Comparison of ENCODE assay signal across 9 cellular contexts in genomic region chr6:135498178-135498841, GRCh38. TPM values are rescaled to one million over a fixed set of nuclear protein-coding genes. Genes with fewer than 3 reads are reported as not detected.
DNase-seq lines count a peak whose midpoint lies in the region; ATAC-seq and TF ChIP-seq lines count a peak whose summit lies in the region.
"Had no signal": no experiment of that assay in that cellular context is flagged by ENCODE, and none has a peak within 500 bp of the region (broad histone marks: within the 10 kb centered on the region; RNA-seq: fewer than 3 reads in every experiment).

No MANE protein-coding gene starts in this region.

- peak overlapping the region; percentile 68 for H2BK12ac ChIP-seq in trophoblast cell (ENCODE audit: low read length)

- peak overlapping the region; percentile 71 for H3K4me2 ChIP-seq in trophoblast cell (ENCODE audit: low read length)

- H2BK120ac ChIP-seq in trophoblast cell (ENCODE audit: insufficient read depth, low read length, poor library complexity): peak overlapping the region; percentile 91

- H3K4me1 ChIP-seq in trophoblast cell (ENCODE audit: control insufficient read depth in 1 of 2, insufficient read depth in 2 of 2, low read length in 2 of 2) (no peaks in the 10 kb centered on the region), thyroid gland (peaks cover 16 to 18% of the 10 kb centered on the region in 2 donors)

- H3K14ac ChIP-seq in trophoblast cell (ENCODE audit: low read length): peak overlapping the region; percentile 81

- H3K27me3 ChIP-seq in trophoblast cell (ENCODE audit: insufficient read depth, low read length): no peaks in the 10 kb centered on the region
- H3K27me3 ChIP-seq in thyroid gland: no peaks in the 10 kb centered on the region

- H2AFZ ChIP-seq in trophoblast cell (ENCODE audit: insufficient read depth, low read length, poor library complexity): peak overlapping the region; percentile 89

- peaks cover 16 to 26% of the 10 kb centered on the region in 2 donors for H3K36me3 Mint-ChIP-seq in activated naive CD4-positive, alpha-beta T cell treated with anti-CD3 and anti-CD28 coated beads, Interleukin-2, amount 50 U/mL, for 72 hours

- no peak overlapping the region for H3K27ac Mint-ChIP-seq in activated naive CD4-positive, alpha-beta T cell treated with anti-CD3 and anti-CD28 coated beads, Interleukin-2, amount 50 U/mL, for 72 hours
- H3K27ac Mint-ChIP-seq: activated naive CD4-positive, alpha-beta T cell treated with anti-CD3 and anti-CD28 coated beads, Interleukin-2, amount 50 U/mL, for 24 hours had no signal

- peak overlapping the region; percentile 36 for H3K18ac ChIP-seq in trophoblast cell (ENCODE audit: low read length)

- WGBS in trophoblast cell (ENCODE audit: extremely low coverage, insufficient coverage, insufficient read length): no CpG with 5 or more reads among the region's 16 CpGs
- 1 to 3% methylated on average over 16 of the region's 16 CpGs for WGBS in thyroid gland, 2 donors

- peaks cover 13% of the 10 kb centered on the region for H3K79me1 ChIP-seq in trophoblast cell (ENCODE audit: low read length)

- ATAC-seq in GM21529 (IDR thresholded peaks at IDR 0.05; ENCODE audit: unreplicated experiment): peak; percentile 37
- peak; percentile 68 to 71 for ATAC-seq in activated naive CD4-positive, alpha-beta T cell treated with anti-CD3 and anti-CD28 coated beads, Interleukin-2, amount 50 U/mL, for 72 hours
- peak; percentile 80 for ATAC-seq in Right ventricle myocardium superior (ENCODE audit: poor library complexity)

- peak overlapping the region; percentile 94 for H4K91ac ChIP-seq in trophoblast cell (ENCODE audit: low read depth, low read length)

- H3K36me3 ChIP-seq in trophoblast cell (ENCODE audit: control insufficient read depth in 1 of 2, insufficient read depth in 2 of 2, low read length in 2 of 2): peaks cover 0 to 2% of the 10 kb centered on the region in 2 experiments
- no peaks in the 10 kb centered on the region for H3K36me3 ChIP-seq in thyroid gland

- TF ChIP-seq POLR2A in thyroid gland (IDR thresholded peaks at IDR 0.05): peak in 1 of 2 donors; percentile 77

- DNase-seq in COLO829 (ENCODE audit: low spot score) (peak; percentile 45), LHCN-M2 (ENCODE audit: low read depth) (peak; percentile 91), SK-N-DZ (ENCODE audit: low spot score) (peak; percentile 61), Right ventricle myocardium superior (peak; percentile 52), trophoblast cell (peak; percentile 89 to 97), thyroid gland (peak; percentile 74 to 77)
- peak; percentile 51 to 74 for DNase-seq in activated naive CD4-positive, alpha-beta T cell treated with anti-CD3 and anti-CD28 coated beads, Interleukin-2, amount 50 U/mL, for 72 hours (ENCODE audit: low spot score in 2 of 2)

- intact Hi-C loops in Right ventricle myocardium superior (cut with DNase I): no loop called here
- intact Hi-C loops in thyroid gland (cut with DNase I): no loop called here

- H4K12ac ChIP-seq in trophoblast cell (ENCODE audit: low read depth, low read length): peak overlapping the region; percentile 74

- peak overlapping the region; percentile 66 for H3K9ac ChIP-seq in trophoblast cell (ENCODE audit: low read length)

- H3K27ac ChIP-seq in trophoblast cell (ENCODE audit: low read depth, low read length) (peak overlapping the region; percentile 86), thyroid gland (peak overlapping the region; percentile 89 to 100 (median 99))

- TF ChIP-seq CTCF in thyroid gland (IDR thresholded peaks at IDR 0.05): no peak

- H3K9me3 Mint-ChIP-seq in activated naive CD4-positive, alpha-beta T cell treated with anti-CD3 and anti-CD28 coated beads, Interleukin-2, amount 50 U/mL, for 72 hours: no peaks in the 10 kb centered on the region
- H3K9me3 Mint-ChIP-seq: activated naive CD4-positive, alpha-beta T cell treated with anti-CD3 and anti-CD28 coated beads, Interleukin-2, amount 50 U/mL, for 24 hours had no signal

- H2BK5ac ChIP-seq in trophoblast cell (ENCODE audit: low read depth, low read length, poor library complexity): peak overlapping the region; percentile 96

- peak overlapping the region; percentile 92 for H4K8ac ChIP-seq in trophoblast cell (ENCODE audit: low read depth, low read length)

- peaks cover 2% of the 10 kb centered on the region for H3K79me2 ChIP-seq in trophoblast cell (ENCODE audit: control insufficient read depth, insufficient read depth, low read length, poor library complexity)

- H3K23ac ChIP-seq in trophoblast cell (ENCODE audit: low read length): no peak overlapping the region

- no peak overlapping the region for H2AK5ac ChIP-seq in trophoblast cell (ENCODE audit: low read length)

- H3K4ac ChIP-seq in trophoblast cell (ENCODE audit: low read depth, low read length): peak overlapping the region; percentile 39

- H3K9me3 ChIP-seq in trophoblast cell (ENCODE audit: insufficient read depth, low read depth, low read length): no peaks in the 10 kb centered on the region
- no peaks in the 10 kb centered on the region for H3K9me3 ChIP-seq in thyroid gland

- H3K4me3 ChIP-seq in trophoblast cell (ENCODE audit: low read depth, low read length) (peak overlapping the region; percentile 81), thyroid gland (replicated peaks in 1 of 3) (peak overlapping the region; percentile 59 to 87 (median 81))

RNA-seq across cellular contexts. Expression of gene AHI1, which starts 0.8 kb away (rescaled TPM):
- total RNA-seq in LHCN-M2 (2014; rRNA removed) (25.3 and 30.1 TPM in 2 replicates), Right ventricle myocardium superior (8.5 TPM), thyroid gland (10 to 100 TPM; 25.5 to 53.3 (median 42.1) TPM)
- 6.8 TPM for polyA plus RNA-seq in LHCN-M2 (2012)
- polyA plus RNA-seq in SK-N-DZ (2014; cell fraction: cytosol; rRNA removed): 7.4 and 12.5 TPM in 2 replicates
- polyA plus RNA-seq in SK-N-DZ (2014; cell fraction: nucleus; rRNA removed): 32.3 and 36.8 TPM in 2 replicates
- total RNA-seq in activated naive CD4-positive, alpha-beta T cell treated with anti-CD3 and anti-CD28 coated beads, Interleukin-2, amount 50 U/mL, for 72 hours: 10 to 100 TPM; 34.6 to 38.5 TPM
- 8.6 and 8.7 TPM in 2 replicates for polyA plus RNA-seq in trophoblast cell (2013)

Comparison
In these comparisons a context has a peak if more than half of its experiments do, and no peak if none do; other contexts are left out.
1. Peak in every context shown above with its lines: DNase-seq, ATAC-seq, H3K4me3 ChIP-seq and H3K27ac ChIP-seq.